17 cellular contexts compared by ENCODE assay signal in genomic region chr11:83671295-83671694, GRCh38.
DNase-seq lines count a peak whose midpoint lies in the region; ATAC-seq and TF ChIP-seq lines count a peak whose summit lies in the region.
"Had no signal": no experiment of that assay in that cellular context is flagged by ENCODE, and none has a peak within 500 bp of the region (broad histone marks: within the 10 kb centered on the region; RNA-seq: fewer than 3 reads in every experiment).

No MANE protein-coding gene starts in this region.

- H3K4me3 Mint-ChIP-seq in brain (no peak overlapping the region), naive B cell (no peak overlapping the region)
- H3K4me3 Mint-ChIP-seq: naive thymus-derived CD8-positive, alpha-beta T cell; type B pancreatic cell had no signal

- no peak overlapping the region for H3K4me2 ChIP-seq in Loucy (ENCODE audit: low read depth, low read length, poor library complexity, severe bottlenecking)

- intact Hi-C loops in psoas muscle (cut with DNase I), result no loop called here

- H3K27ac ChIP-seq in psoas muscle, result no peak overlapping the region

- no peak overlapping the region for H3K9ac ChIP-seq in Loucy (ENCODE audit: low read depth, low read length, poor library complexity, severe bottlenecking)

- H3K9me3 ChIP-seq in Loucy (ENCODE audit: insufficient read depth, low read depth, low read length) (no peaks in the 10 kb centered on the region), psoas muscle (no peaks in the 10 kb centered on the region)
- H3K9me3 ChIP-seq: MG63 had no signal

- TF ChIP-seq CTCF in Loucy (conservative IDR thresholded peaks at IDR 0.05; ENCODE audit: low read length), result peak; percentile 42
- TF ChIP-seq CTCF in brain (conservative IDR thresholded peaks at IDR 0.05), result no peak
- TF ChIP-seq CTCF in psoas muscle (IDR thresholded peaks at IDR 0.05), result no peak

- no peaks in the 10 kb centered on the region for H3K79me2 ChIP-seq in Loucy (ENCODE audit: insufficient read depth, low read length)

- no peaks in the 10 kb centered on the region for H3F3A ChIP-seq in Loucy (ENCODE audit: low read depth)

- H3K27me3 ChIP-seq in Loucy (ENCODE audit: insufficient read depth, low read length, poor library complexity, severe bottlenecking) (no peaks in the 10 kb centered on the region), psoas muscle (ENCODE audit: insufficient read depth in 3 of 3, low read length in 2 of 3) (no peaks in the 10 kb centered on the region)
- H3K27me3 ChIP-seq: MG63 had no signal

- no peaks in the 10 kb centered on the region for H3K4me1 ChIP-seq in Loucy (ENCODE audit: insufficient read depth, low read length, poor library complexity, severe bottlenecking)
- H3K4me1 ChIP-seq in psoas muscle, result no peaks in the 10 kb centered on the region

- H4K20me1 ChIP-seq in Loucy (ENCODE audit: insufficient read depth, low read length, poor library complexity, severe bottlenecking), result no peaks in the 10 kb centered on the region

- H3K4me3 ChIP-seq in Loucy (ENCODE audit: low read length, poor library complexity, severe bottlenecking), result no peak overlapping the region
- H3K4me3 ChIP-seq in psoas muscle, result no peak overlapping the region
- H3K4me3 ChIP-seq: MG63 had no signal

- H3K9me3 Mint-ChIP-seq in brain, result peaks cover 0 to 2% (median 0%) of the 10 kb centered on the region in 5 experiments
- no peaks in the 10 kb centered on the region for H3K9me3 Mint-ChIP-seq in naive B cell
- H3K9me3 Mint-ChIP-seq: naive thymus-derived CD8-positive, alpha-beta T cell; type B pancreatic cell had no signal

- H3K9me2 ChIP-seq in Loucy (replicated peaks; ENCODE audit: low read depth, low read length), result no peaks in the 10 kb centered on the region

- no peak for ATAC-seq in naive B cell (ENCODE audit: low read depth in 2 of 2)
- ATAC-seq in psoas muscle, result no peak
- no peak for ATAC-seq in HG02763 (IDR thresholded peaks at IDR 0.05; ENCODE audit: unreplicated experiment)
- ATAC-seq: left colon; naive thymus-derived CD8-positive, alpha-beta T cell had no signal

- 82 to 86% (median 85%) methylated on average over 2 of the region's 2 CpGs for WGBS in psoas muscle, 3 donors

- H2AFZ ChIP-seq in Loucy (ENCODE audit: low read length), result no peak overlapping the region

- no peaks in the 10 kb centered on the region for H3K36me3 Mint-ChIP-seq in brain
- H3K36me3 Mint-ChIP-seq in naive B cell, result no peaks in the 10 kb centered on the region
- H3K36me3 Mint-ChIP-seq: naive thymus-derived CD8-positive, alpha-beta T cell; type B pancreatic cell had no signal

- H3K27ac Mint-ChIP-seq in brain, result peak overlapping the region in 3 of 5 experiments; percentile 41 to 62 (median 57)
- no peak overlapping the region for H3K27ac Mint-ChIP-seq in naive B cell
- H3K27ac Mint-ChIP-seq: naive thymus-derived CD8-positive, alpha-beta T cell; type B pancreatic cell had no signal

- peak; percentile 40 for DNase-seq in NCI-H510A treated with DMSO at 0.1 percent for 48 hours (lab: John Stamatoyannopoulos, UW)
- no peak for DNase-seq in NCI-H510A (lab: John Stamatoyannopoulos, UW)
- peak; percentile 1 for DNase-seq in naive B cell
- no peak for DNase-seq in psoas muscle
- DNase-seq in Ammon's horn (ENCODE audit: low spot score), result no peak
- DNase-seq: activated gamma-delta T cell treated with Interleukin-2 at 50 U/mL for 16 hours; left colon; MG63; naive thymus-derived CD8-positive, alpha-beta T cell; NCI-H2227 treated with DMSO at 0.1 percent for 48 hours; retina; SHP77; stimulated activated CD4-positive, alpha-beta T cell treated with anti-CD3 and anti-CD28 coated beads, Interleukin-2, amount 100 ng/mL, for 24 hours had no signal

- H3K27me3 Mint-ChIP-seq in brain (no peaks in the 10 kb centered on the region), naive B cell (peaks cover 9 to 10% (median 9%) of the 10 kb centered on the region in 3 donors)
- H3K27me3 Mint-ChIP-seq: type B pancreatic cell had no signal

- H3K36me3 ChIP-seq in Loucy (ENCODE audit: insufficient read depth, low read length) (no peaks in the 10 kb centered on the region), psoas muscle (ENCODE audit: insufficient read depth in 1 of 2, low read depth in 1 of 2) (no peaks in the 10 kb centered on the region)
- H3K36me3 ChIP-seq: MG63 had no signal

- H3K4me1 Mint-ChIP-seq in brain, result peaks cover 15% of the 10 kb centered on the region
- no peaks in the 10 kb centered on the region for H3K4me1 Mint-ChIP-seq in naive B cell
- H3K4me1 Mint-ChIP-seq: naive thymus-derived CD8-positive, alpha-beta T cell had no signal

Comparison
In these comparisons a context has a peak if more than half of its experiments do, and no peak if none do; other contexts are left out.
1. DNase-seq: peak in NCI-H510A treated with DMSO at 0.1 percent for 48 hours (single experiment) and naive B cell (single experiment); none in NCI-H510A (single experiment), psoas muscle (0 of 2) and Ammon's horn (single experiment).
2. H3K27ac Mint-ChIP-seq: peak in brain (3 of 5); none in naive B cell (0 of 6).